ENCODE assay signal across 17 cellular contexts in genomic region chr7:44189286-44189992, GRCh38. TPM values are rescaled to one million over a fixed set of nuclear protein-coding genes. Genes with fewer than 3 reads are reported as not detected.
DNase-seq lines count a peak whose midpoint lies in the region; ATAC-seq and TF ChIP-seq lines count a peak whose summit lies in the region.
"Had no signal": no experiment of that assay in that cellular context is flagged by ENCODE, and none has a peak within 500 bp of the region (broad histone marks: within the 10 kb centered on the region; RNA-seq: fewer than 3 reads in every experiment).

Gene GCK, minus strand, starts transcription at chr7:44189439. Its CDS starts 486 bp downstream, at chr7:44188953.

- DNase-seq in NCI-H1092 (lab: John Stamatoyannopoulos, UW) (peak; percentile 84), NCI-H2196 (lab: John Stamatoyannopoulos, UW; ENCODE audit: unreplicated experiment) (peak; percentile 83), cerebellar cortex (ENCODE audit: low spot score) (peak; percentile 94), osteocyte (ENCODE audit: extremely low spot score, unreplicated experiment) (peak; percentile 81), lower lobe of right lung (no peak)
- DNase-seq in stimulated activated CD4-positive, alpha-beta T cell treated with anti-CD3 and anti-CD28 coated beads, Interleukin-1b, Interleukin-23, amount 100 ng/mL, for 48 hours: no peak
- DNase-seq: activated CD4-positive, CD25-positive, alpha-beta regulatory T cell; activated naive CD4-positive, alpha-beta T cell treated with anti-CD3 and anti-CD28 coated beads for 36 hours; EL; NCI-H1436 treated with DMSO at 0.1 percent for 48 hours; OCI-M1; stimulated activated naive CD4-positive, alpha-beta T cell; SW 1271 had no signal

- H3K36me3 ChIP-seq in lower lobe of right lung: no peaks in the 10 kb centered on the region
- H3K36me3 ChIP-seq: BLaER1 treated with 17β-estradiol and CSF1 and Interleukin-3, amounts not matched to agents 10 nM and 100 nM had no signal

- H3K4me1 Mint-ChIP-seq in osteocyte (ENCODE audit: unreplicated experiment): peaks cover 10% of the 10 kb centered on the region

- no peak for TF ChIP-seq CTCF in osteocyte (IDR thresholded peaks at IDR 0.05)
- TF ChIP-seq CTCF in lower lobe of right lung (IDR thresholded peaks at IDR 0.05): no peak

- H3K27me3 Mint-ChIP-seq in osteocyte (ENCODE audit: unreplicated experiment): peaks cover 26% of the 10 kb centered on the region

- ATAC-seq in GM21381 (IDR thresholded peaks at IDR 0.05; ENCODE audit: unreplicated experiment) (no peak), GM21360 (IDR thresholded peaks at IDR 0.05; ENCODE audit: unreplicated experiment) (no peak), lower lobe of right lung (no peak)
- ATAC-seq: GM12878 had no signal

- H3K4me3 Mint-ChIP-seq in osteocyte (ENCODE audit: unreplicated experiment): no peak within 1 kb of the TSS
- H3K4me3 Mint-ChIP-seq: activated naive CD4-positive, alpha-beta T cell treated with anti-CD3 and anti-CD28 coated beads for 36 hours had no signal

- no peak within 1 kb of the TSS for H3K27ac Mint-ChIP-seq in osteocyte (ENCODE audit: unreplicated experiment)
- H3K27ac Mint-ChIP-seq: activated naive CD4-positive, alpha-beta T cell treated with anti-CD3 and anti-CD28 coated beads for 36 hours had no signal

- no peaks in the 10 kb centered on the region for H3K36me3 Mint-ChIP-seq in osteocyte (ENCODE audit: unreplicated experiment)

- H3K4me1 ChIP-seq in lower lobe of right lung: no peaks in the 10 kb centered on the region

- no peaks in the 10 kb centered on the region for H3K27me3 ChIP-seq in lower lobe of right lung (ENCODE audit: low read depth)
- H3K27me3 ChIP-seq: BLaER1 treated with 17β-estradiol and CSF1 and Interleukin-3, amounts not matched to agents 10 nM and 100 nM had no signal

- H3K27ac ChIP-seq in lower lobe of right lung: no peak within 1 kb of the TSS
- H3K27ac ChIP-seq: BLaER1 treated with 17β-estradiol and CSF1 and Interleukin-3, amounts not matched to agents 10 nM and 100 nM had no signal

- no peak within 1 kb of the TSS for H3K4me3 ChIP-seq in lower lobe of right lung
- H3K4me3 ChIP-seq: BLaER1 treated with 17β-estradiol and CSF1 and Interleukin-3, amounts not matched to agents 10 nM and 100 nM; GM12878 had no signal

- H3K9me3 Mint-ChIP-seq in osteocyte (ENCODE audit: unreplicated experiment): no peaks in the 10 kb centered on the region

- intact Hi-C loops in lower lobe of right lung (cut with DNase I): no loop called here

- no peaks in the 10 kb centered on the region for H3K9me3 ChIP-seq in lower lobe of right lung

RNA-seq across cellular contexts. Expression of gene GCK, which starts in this region (rescaled TPM):
- total RNA-seq in osteocyte (not detected in 2 replicates), lower lobe of right lung (0.47 TPM)
- total RNA-seq: GM12878 had no signal

Comparison
In these comparisons a context has a peak if more than half of its experiments do, and no peak if none do; other contexts are left out.
1. Peak in DNase-seq in osteocyte; RNA of the gene not detected or under 1 TPM.
2. DNase-seq: peak in NCI-H1092 (single experiment), NCI-H2196 (single experiment) and cerebellar cortex (single experiment); none in stimulated activated CD4-positive, alpha-beta T cell treated with anti-CD3 and anti-CD28 coated beads, Interleukin-1b, Interleukin-23, amount 100 ng/mL, for 48 hours (single experiment) and lower lobe of right lung (single experiment).